In genomic region chr5:95816803-95817202, GRCh38 we compare ENCODE assay signal across 12 cellular contexts. TPM values are rescaled to one million over a fixed set of nuclear protein-coding genes. Genes with fewer than 3 reads are reported as not detected.
DNase-seq lines count a peak whose midpoint lies in the region; ATAC-seq, FAIRE-seq and TF ChIP-seq lines count a peak whose summit lies in the region.
"Had no signal": no experiment of that assay in that cellular context is flagged by ENCODE, and none has a peak within 500 bp of the region (broad histone marks: within the 10 kb centered on the region; RNA-seq: fewer than 3 reads in every experiment).

No MANE protein-coding gene starts in this region.

- H2AFZ ChIP-seq in H1 (ENCODE audit: low read length) (no peak overlapping the region), OCI-LY7 (ENCODE audit: low read length) (no peak overlapping the region)

- intact Hi-C loops in CD8-positive, alpha-beta T cell (cut with DNase I, micrococcal nuclease) = no loop called here
- intact Hi-C loops in OCI-LY7 (cut with micrococcal nuclease; ENCODE audit: unreplicated experiment) = no loop called here

- TF ChIP-seq EP300 in H1 (IDR thresholded peaks at IDR 0.05; ENCODE audit: borderline replicate concordance in 1 of 2, low read depth in 2 of 2, low read length in 2 of 2) = no peak

- POLR2A ChIA-PET in CD8-positive, alpha-beta T cell (lab: Charles Lee) = interaction anchor here (0.8 to 8.9 kb wide), 3 partner anchors 15 to 19 kb away, joined by 3 to 69 read pairs (median 4); no protein-coding TSS in a partner anchor
- POLR2A ChIA-PET in H1 (lab: Charles Lee; ENCODE audit: partially characterized antibody) (interaction anchor here (3.2 kb wide), 1 partner anchor 18 kb away, joined by 10 read pairs; no protein-coding TSS in a partner anchor), OCI-LY7 (lab: Charles Lee) (interaction anchor here (0.5 to 9.3 kb wide), 6 partner anchors 8 to 1143 kb away, joined by 3 to 150 read pairs (median 4); no protein-coding TSS in a partner anchor)

- CTCF ChIA-PET in CD8-positive, alpha-beta T cell (lab: Charles Lee) = interaction anchor here (0.8 to 11.8 kb wide), 7 partner anchors 9 to 35 kb away, joined by 3 to 111 read pairs (median 4); no protein-coding TSS in a partner anchor
- CTCF ChIA-PET in H1 (lab: Charles Lee; ENCODE audit: partially characterized antibody) (interaction anchor here (1.0 to 1.5 kb wide), 6 partner anchors 9 to 47 kb away, joined by 3 to 5 read pairs (median 3); no protein-coding TSS in a partner anchor), OCI-LY7 (lab: Charles Lee; ENCODE audit: unreplicated experiment) (no interaction called here)

- WGBS in H1 (ENCODE audit: extremely low coverage in 1 of 2, insufficient coverage in 1 of 2, insufficient read length in 1 of 2, insufficient replicate concordance in 2 of 2, low coverage in 1 of 2, low lambda C conversion rate in 2 of 2, missing lambda C conversion rate in 1 of 2), 2 experiments = 95% methylated on average over 5 of the region's 5 CpGs; no CpG with 5 or more reads in 1 of the 2 experiments

- BruUV-seq in OCI-LY7 (replicated peaks; lab: Mats Ljungman, UMichigan) = no TSS peak

- H3K9me2 ChIP-seq in OCI-LY7 (ENCODE audit: insufficient read depth, low read length) = no peaks in the 10 kb centered on the region

- FAIRE-seq in H1 (lab: Jason Lieb, UNC) = no peak

- H3K4me3 Mint-ChIP-seq in CD8-positive, alpha-beta T cell = peak overlapping the region; percentile 98

- no peak for TF ChIP-seq CTCF in CD8-positive, alpha-beta T cell (IDR thresholded peaks at IDR 0.05)
- no peak for TF ChIP-seq CTCF in Peyer's patch (IDR thresholded peaks at IDR 0.05)
- TF ChIP-seq CTCF in H1 (IDR thresholded peaks at IDR 0.05; ENCODE audit: control extremely low read depth in 1 of 3, insufficient read depth in 1 of 3, low read depth in 1 of 3, low read length in 3 of 3) = no peak
- TF ChIP-seq CTCF in OCI-LY7 (conservative IDR thresholded peaks at IDR 0.05; ENCODE audit: low read length) = no peak

- H3K4me2 ChIP-seq in H1 (ENCODE audit: insufficient read depth in 1 of 2, low read depth in 2 of 2, low read length in 2 of 2) (no peak overlapping the region), skeletal muscle satellite cell (ENCODE audit: low read length) (peak overlapping the region; percentile 51), OCI-LY7 (ENCODE audit: low read length) (no peak overlapping the region; the same call in 1 of the 2 replicates)

- H3K9me3 Mint-ChIP-seq in CD8-positive, alpha-beta T cell = no peaks in the 10 kb centered on the region

- peak overlapping the region; percentile 93 for H3K27ac Mint-ChIP-seq in CD8-positive, alpha-beta T cell

- no peak overlapping the region for H3K18ac ChIP-seq in H1 (ENCODE audit: extremely low read depth, low read length)

- no peak overlapping the region for H3K4ac ChIP-seq in H1 (replicated peaks; ENCODE audit: insufficient read length, low read depth, low read length)

- DNase-seq in CD8-positive, alpha-beta T cell = no peak
- no peak for DNase-seq in Peyer's patch
- no peak for DNase-seq in H1 (ENCODE audit: low read depth in 1 of 2, low spot score in 2 of 2)
- no peak for DNase-seq in mucosa of gallbladder (ENCODE audit: low spot score)
- no peak for DNase-seq in OCI-LY7 (ENCODE audit: low spot score)
- DNase-seq: GDM1, OCI-M1 had no signal

- H3K56ac ChIP-seq in H1 (replicated peaks; ENCODE audit: insufficient read length, low read depth, low read length) = no peak overlapping the region

- H3K27me3 ChIP-seq in CD8-positive, alpha-beta T cell (ENCODE audit: insufficient read depth, low read length) = no peaks in the 10 kb centered on the region
- H3K27me3 ChIP-seq in Peyer's patch (no peaks in the 10 kb centered on the region), H1 (replicated peaks in 1 of 4; ENCODE audit: control insufficient read depth in 3 of 4, extremely low read depth in 1 of 4, insufficient read depth in 3 of 4, low read length in 3 of 4) (peaks cover 0 to 1% (median 0%) of the 10 kb centered on the region in 4 experiments; a peak in 1 of 7 replicates), skeletal muscle satellite cell (ENCODE audit: control insufficient read depth, insufficient read depth, low read length) (no peaks in the 10 kb centered on the region)
- H3K27me3 ChIP-seq: brain microvascular endothelial cell had no signal

- H3K4me1 Mint-ChIP-seq in CD8-positive, alpha-beta T cell (ENCODE audit: low read depth) = peaks cover 81% of the 10 kb centered on the region

- no peak for TF ChIP-seq RAD21 in H1 (IDR thresholded peaks at IDR 0.05 in 1 of 2, conservative IDR thresholded peaks at IDR 0.05 in 1 of 2; ENCODE audit: low read depth in 2 of 2, low read length in 2 of 2)

- H3K23ac ChIP-seq in H1 (ENCODE audit: insufficient read length) = no peak overlapping the region

- no peak overlapping the region for H4K8ac ChIP-seq in H1 (ENCODE audit: extremely low read depth, insufficient read depth, low read length)

- no peak for TF ChIP-seq POLR2A in Peyer's patch (IDR thresholded peaks at IDR 0.05)
- no peak for TF ChIP-seq POLR2A in H1 (IDR thresholded peaks at IDR 0.05; ENCODE audit: control extremely low read depth in 1 of 2, low read depth in 2 of 2, low read length in 2 of 2)

- no peak overlapping the region for H2BK120ac ChIP-seq in H1 (replicated peaks; ENCODE audit: low read depth, low read length)

- H3K27ac ChIP-seq in CD8-positive, alpha-beta T cell (ENCODE audit: low read depth, low read length) = peak overlapping the region; percentile 54
- H3K27ac ChIP-seq in Peyer's patch (peak overlapping the region; percentile 14 to 74 (median 55)), H1 (ENCODE audit: low read depth, low read length) (no peak overlapping the region), OCI-LY7 (ENCODE audit: low read depth, low read length, poor library complexity, severe bottlenecking) (no peak overlapping the region)
- H3K27ac ChIP-seq: brain microvascular endothelial cell, C4-2B, prostate gland had no signal

- H3K27me3 Mint-ChIP-seq in CD8-positive, alpha-beta T cell (ENCODE audit: low read depth) = no peaks in the 10 kb centered on the region

- peaks cover 2% of the 10 kb centered on the region; the same call in 1 of the 2 replicates for H3K23me2 ChIP-seq in H1 (ENCODE audit: low read depth, low read length)

- ATAC-seq in CD8-positive, alpha-beta T cell = no peak
- no peak for ATAC-seq in HG03460 (IDR thresholded peaks at IDR 0.05; ENCODE audit: unreplicated experiment)

- no peak overlapping the region for H4K91ac ChIP-seq in H1 (replicated peaks; ENCODE audit: insufficient read length, low read length)

- peak overlapping the region; percentile 53 for H3K4me3 ChIP-seq in CD8-positive, alpha-beta T cell (ENCODE audit: low read depth, low read length)
- H3K4me3 ChIP-seq in Peyer's patch (peak overlapping the region in 2 of 4 donors; percentile 66 to 94), H1 (ENCODE audit: extremely low read depth in 1 of 4, insufficient read depth in 2 of 4, low read depth in 3 of 4, low read length in 4 of 4) (no peak overlapping the region), skeletal muscle satellite cell (ENCODE audit: low read length) (no peak overlapping the region), OCI-LY7 (ENCODE audit: low read depth, low read length, poor library complexity, severe bottlenecking) (no peak overlapping the region)
- H3K4me3 ChIP-seq: prostate gland had no signal

- H3K14ac ChIP-seq in H1 (ENCODE audit: insufficient read length) = no peak overlapping the region

- H4K20me1 ChIP-seq in H1 (replicated peaks in 1 of 2; ENCODE audit: control insufficient read depth in 1 of 2, insufficient read depth in 2 of 2, low read length in 2 of 2) = no peaks in the 10 kb centered on the region
- H4K20me1 ChIP-seq in OCI-LY7 (ENCODE audit: insufficient read depth, low read length) = peaks cover 12% of the 10 kb centered on the region; the same call in 1 of the 2 replicates

- H3K79me2 ChIP-seq in H1 (ENCODE audit: control insufficient read depth in 1 of 2, insufficient read depth in 2 of 2, low read length in 2 of 2) (no peaks in the 10 kb centered on the region), OCI-LY7 (ENCODE audit: insufficient read depth, low read depth, low read length) (peaks cover 56% of the 10 kb centered on the region)

- no peak overlapping the region for H2BK12ac ChIP-seq in H1 (ENCODE audit: low read depth, low read length)

- H2BK5ac ChIP-seq in H1 (ENCODE audit: low read depth, low read length) = 0 out of 2 replicates have a peak overlapping the region, but pooled peaks have one; percentile 35

- peaks cover 64% of the 10 kb centered on the region for H3K36me3 Mint-ChIP-seq in CD8-positive, alpha-beta T cell

- H3K36me3 ChIP-seq in CD8-positive, alpha-beta T cell (ENCODE audit: insufficient read depth, low read length) = peaks cover 15% of the 10 kb centered on the region
- H3K36me3 ChIP-seq in Peyer's patch (peaks cover 0 to 21% (median 0%) of the 10 kb centered on the region in 3 donors), H1 (ENCODE audit: control insufficient read depth in 2 of 4, insufficient read depth in 4 of 4, low read length in 3 of 4) (no peaks in the 10 kb centered on the region), skeletal muscle satellite cell (ENCODE audit: insufficient read depth, low read length) (peaks cover 64% of the 10 kb centered on the region), OCI-LY7 (ENCODE audit: insufficient read depth, low read length) (peaks cover 71% of the 10 kb centered on the region)
- H3K36me3 ChIP-seq: prostate gland had no signal

- peaks cover 71% of the 10 kb centered on the region for H3K4me1 ChIP-seq in CD8-positive, alpha-beta T cell (ENCODE audit: insufficient read depth, low read length)
- peaks cover 0 to 75% (median 7%) of the 10 kb centered on the region in 4 donors for H3K4me1 ChIP-seq in Peyer's patch
- peaks cover 2 to 21% (median 8%) of the 10 kb centered on the region in 4 experiments; a peak in 5 of 7 replicates for H3K4me1 ChIP-seq in H1 (replicated peaks in 1 of 4; ENCODE audit: control insufficient read depth in 3 of 4, insufficient read depth in 4 of 4, low read length in 3 of 4)
- peaks cover 38% of the 10 kb centered on the region for H3K4me1 ChIP-seq in skeletal muscle satellite cell (ENCODE audit: control insufficient read depth, insufficient read depth, low read length)
- peaks cover 56% of the 10 kb centered on the region for H3K4me1 ChIP-seq in OCI-LY7 (ENCODE audit: insufficient read depth, low read length, poor library complexity, severe bottlenecking)

- H3K9ac ChIP-seq in H1 (replicated peaks in 1 of 4; ENCODE audit: extremely low read depth in 1 of 4, low read depth in 3 of 4, low read length in 3 of 4) (no peak overlapping the region), skeletal muscle satellite cell (ENCODE audit: low read depth, low read length) (peak overlapping the region; percentile 40)

- no peak overlapping the region for H2AK5ac ChIP-seq in H1 (ENCODE audit: low read depth, low read length)

- no peaks in the 10 kb centered on the region for H3K79me1 ChIP-seq in H1 (ENCODE audit: low read depth, low read length)

- H2BK15ac ChIP-seq in H1 (ENCODE audit: low read length) = no peak overlapping the region

- no peak overlapping the region for H2BK20ac ChIP-seq in H1 (ENCODE audit: low read length)

- H4K5ac ChIP-seq in H1 (ENCODE audit: insufficient read length, low read depth, low read length) = no peak overlapping the region

- no peaks in the 10 kb centered on the region for H3K9me3 ChIP-seq in CD8-positive, alpha-beta T cell (ENCODE audit: low read length)
- no peaks in the 10 kb centered on the region for H3K9me3 ChIP-seq in Peyer's patch
- no peaks in the 10 kb centered on the region for H3K9me3 ChIP-seq in H1 (ENCODE audit: insufficient read depth in 2 of 2, low read depth in 1 of 2, low read length in 1 of 2)
- H3K9me3 ChIP-seq in skeletal muscle satellite cell (replicated peaks; ENCODE audit: low read length) = no peaks in the 10 kb centered on the region
- no peaks in the 10 kb centered on the region for H3K9me3 ChIP-seq in OCI-LY7 (ENCODE audit: low read length)
- H3K9me3 ChIP-seq: prostate gland had no signal

RNA-seq across cellular contexts. Expression of gene GLRX, which starts 5.7 kb away (rescaled TPM):
- 10 to 100 TPM; 17.9 to 19.5 TPM for total RNA-seq in CD8-positive, alpha-beta T cell
- total RNA-seq in Peyer's patch (100 to 1,000 TPM; 126 to 311 (median 181) TPM), mucosa of gallbladder (64.4 TPM), OCI-LY7 (2022) (49.3 and 52.9 TPM in 2 replicates)
- 21.6 and 22.9 TPM in 2 replicates for total RNA-seq in H1 (2021; fragmentation: NEBNext Ultra II Directional; extraction: Animal tissue kit (Norgen Biotek cat#: 25700))
- polyA plus RNA-seq in H1 (2011; rRNA removed) = 13.2 and 31.2 TPM in 2 replicates
- 49.0 TPM for polyA plus RNA-seq in H1 (2011; cell fraction: cytosol; rRNA removed)
- 23.8 TPM for polyA plus RNA-seq in H1 (2011; cell fraction: nucleus; rRNA removed)
- polyA plus RNA-seq in H1 (2012, experiment 1 of 2) = 47.6 to 52.5 TPM (median 49.8 TPM) in 4 replicates
- polyA plus RNA-seq in H1 (2012, experiment 2 of 2) = 6.8 TPM
- polyA plus RNA-seq in H1 (2013, experiment 1 of 2) = 21.4 TPM
- 21.3 TPM for polyA plus RNA-seq in H1 (2013, experiment 2 of 2)
- polyA minus RNA-seq in H1 (2011; rRNA and poly(A)+ RNA removed) = 23.9 and 28.2 TPM in 2 replicates
- 8.4 TPM for polyA minus RNA-seq in H1 (2011; cell fraction: cytosol; rRNA and poly(A)+ RNA removed)
- polyA minus RNA-seq in H1 (2011; cell fraction: nucleus; rRNA and poly(A)+ RNA removed) = 34.3 TPM
- total RNA-seq in skeletal muscle satellite cell (2012; rRNA removed) = 119 and 152 TPM in 2 replicates
- 26.7 and 80.5 TPM in 2 replicates for total RNA-seq in OCI-LY7 (2014; rRNA removed; shearing (Covaris generic))

Comparison
In these comparisons a context has a peak if more than half of its experiments do, and no peak if none do; other contexts are left out.
1. H3K27ac ChIP-seq: peak in CD8-positive, alpha-beta T cell (single experiment) and Peyer's patch (4 of 4); none in H1 (single experiment) and OCI-LY7 (single experiment).